2 cellular contexts compared by ENCODE assay signal in the genomic region with DNA sequence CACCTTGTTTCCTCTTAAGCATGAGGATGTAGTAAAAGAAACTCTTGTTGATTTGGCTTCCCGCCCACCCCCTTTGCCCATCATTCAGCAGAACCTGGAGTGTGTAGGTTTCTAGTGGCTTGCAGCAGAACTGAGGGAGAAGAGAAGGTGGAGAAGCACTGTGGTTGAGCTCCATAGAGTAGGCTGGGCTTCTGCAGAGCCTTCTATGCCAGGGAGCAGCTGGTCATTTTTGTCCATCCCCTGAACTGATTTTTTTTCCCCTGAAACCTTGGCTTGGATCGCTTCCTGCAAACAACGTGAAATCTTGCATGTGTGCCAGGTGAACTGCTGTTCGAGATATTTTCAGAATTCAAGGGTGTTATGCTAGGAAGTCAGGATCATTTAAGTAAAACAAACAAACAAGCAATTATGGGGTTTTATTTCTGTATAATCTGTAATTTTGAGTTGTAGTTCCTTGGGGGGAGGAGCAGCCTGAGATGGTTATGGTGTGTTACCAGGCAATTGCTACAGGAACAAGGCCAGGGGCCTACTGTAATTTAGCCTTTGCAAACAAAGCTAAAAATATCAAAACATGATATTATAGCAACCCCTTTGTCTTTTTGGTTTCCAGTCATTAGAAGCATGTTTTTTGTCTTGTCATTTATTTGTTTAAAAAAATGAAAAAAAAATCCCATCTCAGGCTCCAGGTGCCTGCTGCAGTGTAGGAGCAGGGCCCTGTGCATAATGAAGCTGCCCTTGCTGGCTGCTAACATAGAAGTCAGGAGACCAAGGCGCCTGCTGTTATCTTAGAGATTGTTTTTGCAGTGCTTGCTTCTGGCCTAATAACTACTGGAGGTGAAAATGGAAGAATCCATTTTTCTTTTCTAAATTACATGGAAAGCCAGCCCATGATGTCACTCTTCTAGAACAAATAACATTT.
TF ChIP-seq lines count a peak whose summit lies in the region.

No MANE protein-coding gene starts in this region.

TF ChIP-seq in SK-N-SH, 30 proteins besides CTCF, POLR2A, EP300 and RAD21 (continued from another document):
- TF ChIP-seq, protein P1, sequence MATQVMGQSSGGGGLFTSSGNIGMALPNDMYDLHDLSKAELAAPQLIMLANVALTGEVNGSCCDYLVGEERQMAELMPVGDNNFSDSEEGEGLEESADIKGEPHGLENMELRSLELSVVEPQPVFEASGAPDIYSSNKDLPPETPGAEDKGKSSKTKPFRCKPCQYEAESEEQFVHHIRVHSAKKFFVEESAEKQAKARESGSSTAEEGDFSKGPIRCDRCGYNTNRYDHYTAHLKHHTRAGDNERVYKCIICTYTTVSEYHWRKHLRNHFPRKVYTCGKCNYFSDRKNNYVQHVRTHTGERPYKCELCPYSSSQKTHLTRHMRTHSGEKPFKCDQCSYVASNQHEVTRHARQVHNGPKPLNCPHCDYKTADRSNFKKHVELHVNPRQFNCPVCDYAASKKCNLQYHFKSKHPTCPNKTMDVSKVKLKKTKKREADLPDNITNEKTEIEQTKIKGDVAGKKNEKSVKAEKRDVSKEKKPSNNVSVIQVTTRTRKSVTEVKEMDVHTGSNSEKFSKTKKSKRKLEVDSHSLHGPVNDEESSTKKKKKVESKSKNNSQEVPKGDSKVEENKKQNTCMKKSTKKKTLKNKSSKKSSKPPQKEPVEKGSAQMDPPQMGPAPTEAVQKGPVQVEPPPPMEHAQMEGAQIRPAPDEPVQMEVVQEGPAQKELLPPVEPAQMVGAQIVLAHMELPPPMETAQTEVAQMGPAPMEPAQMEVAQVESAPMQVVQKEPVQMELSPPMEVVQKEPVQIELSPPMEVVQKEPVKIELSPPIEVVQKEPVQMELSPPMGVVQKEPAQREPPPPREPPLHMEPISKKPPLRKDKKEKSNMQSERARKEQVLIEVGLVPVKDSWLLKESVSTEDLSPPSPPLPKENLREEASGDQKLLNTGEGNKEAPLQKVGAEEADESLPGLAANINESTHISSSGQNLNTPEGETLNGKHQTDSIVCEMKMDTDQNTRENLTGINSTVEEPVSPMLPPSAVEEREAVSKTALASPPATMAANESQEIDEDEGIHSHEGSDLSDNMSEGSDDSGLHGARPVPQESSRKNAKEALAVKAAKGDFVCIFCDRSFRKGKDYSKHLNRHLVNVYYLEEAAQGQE (IDR thresholded peaks at IDR 0.05; ENCODE audit: low read depth, low read length), result no peak
- TF ChIP-seq FOXM1 (IDR thresholded peaks at IDR 0.05; ENCODE audit: low read depth), result no peak
- TF ChIP-seq TEAD4 (IDR thresholded peaks at IDR 0.05; ENCODE audit: borderline replicate concordance, insufficient read depth), result no peak

TF ChIP-seq in SK-N-SH treated with all-trans-retinoic acid at 6 μM for 48 hours, 23 proteins besides CTCF, POLR2A, EP300 and RAD21 (continued from another document):
- no peak for TF ChIP-seq ARNTL (CRISPR knock-in tag; IDR thresholded peaks at IDR 0.05; ENCODE audit: borderline replicate concordance, low read depth)
- TF ChIP-seq ZFP30 (CRISPR knock-in tag; IDR thresholded peaks at IDR 0.05), result no peak
- TF ChIP-seq, protein P2, sequence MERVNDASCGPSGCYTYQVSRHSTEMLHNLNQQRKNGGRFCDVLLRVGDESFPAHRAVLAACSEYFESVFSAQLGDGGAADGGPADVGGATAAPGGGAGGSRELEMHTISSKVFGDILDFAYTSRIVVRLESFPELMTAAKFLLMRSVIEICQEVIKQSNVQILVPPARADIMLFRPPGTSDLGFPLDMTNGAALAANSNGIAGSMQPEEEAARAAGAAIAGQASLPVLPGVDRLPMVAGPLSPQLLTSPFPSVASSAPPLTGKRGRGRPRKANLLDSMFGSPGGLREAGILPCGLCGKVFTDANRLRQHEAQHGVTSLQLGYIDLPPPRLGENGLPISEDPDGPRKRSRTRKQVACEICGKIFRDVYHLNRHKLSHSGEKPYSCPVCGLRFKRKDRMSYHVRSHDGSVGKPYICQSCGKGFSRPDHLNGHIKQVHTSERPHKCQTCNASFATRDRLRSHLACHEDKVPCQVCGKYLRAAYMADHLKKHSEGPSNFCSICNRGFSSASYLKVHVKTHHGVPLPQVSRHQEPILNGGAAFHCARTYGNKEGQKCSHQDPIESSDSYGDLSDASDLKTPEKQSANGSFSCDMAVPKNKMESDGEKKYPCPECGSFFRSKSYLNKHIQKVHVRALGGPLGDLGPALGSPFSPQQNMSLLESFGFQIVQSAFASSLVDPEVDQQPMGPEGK (CRISPR knock-in tag; IDR thresholded peaks at IDR 0.05; ENCODE audit: borderline replicate concordance), result no peak
- TF ChIP-seq SNAI2 (CRISPR knock-in tag; IDR thresholded peaks at IDR 0.05), result no peak
- TF ChIP-seq OSR1 (CRISPR knock-in tag; IDR thresholded peaks at IDR 0.05), result no peak
- TF ChIP-seq ZNF8 (CRISPR knock-in tag; IDR thresholded peaks at IDR 0.05), result no peak
- TF ChIP-seq ZNF565 (CRISPR knock-in tag; conservative IDR thresholded peaks at IDR 0.05; ENCODE audit: low read depth), result no peak
- no peak for TF ChIP-seq ESRRG (CRISPR knock-in tag; IDR thresholded peaks at IDR 0.05)
- TF ChIP-seq, protein P3, sequence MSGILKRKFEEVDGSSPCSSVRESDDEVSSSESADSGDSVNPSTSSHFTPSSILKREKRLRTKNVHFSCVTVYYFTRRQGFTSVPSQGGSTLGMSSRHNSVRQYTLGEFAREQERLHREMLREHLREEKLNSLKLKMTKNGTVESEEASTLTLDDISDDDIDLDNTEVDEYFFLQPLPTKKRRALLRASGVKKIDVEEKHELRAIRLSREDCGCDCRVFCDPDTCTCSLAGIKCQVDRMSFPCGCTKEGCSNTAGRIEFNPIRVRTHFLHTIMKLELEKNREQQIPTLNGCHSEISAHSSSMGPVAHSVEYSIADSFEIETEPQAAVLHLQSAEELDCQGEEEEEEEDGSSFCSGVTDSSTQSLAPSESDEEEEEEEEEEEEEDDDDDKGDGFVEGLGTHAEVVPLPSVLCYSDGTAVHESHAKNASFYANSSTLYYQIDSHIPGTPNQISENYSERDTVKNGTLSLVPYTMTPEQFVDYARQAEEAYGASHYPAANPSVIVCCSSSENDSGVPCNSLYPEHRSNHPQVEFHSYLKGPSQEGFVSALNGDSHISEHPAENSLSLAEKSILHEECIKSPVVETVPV (CRISPR knock-in tag; IDR thresholded peaks at IDR 0.05), result no peak
TF ChIP-seq in SK-N-SH treated with all-trans-retinoic acid at 6 μM for 48 hours: peak in this region for 0.
